Comparison of ENCODE assay signal across 16 cellular contexts in the genomic region with DNA sequence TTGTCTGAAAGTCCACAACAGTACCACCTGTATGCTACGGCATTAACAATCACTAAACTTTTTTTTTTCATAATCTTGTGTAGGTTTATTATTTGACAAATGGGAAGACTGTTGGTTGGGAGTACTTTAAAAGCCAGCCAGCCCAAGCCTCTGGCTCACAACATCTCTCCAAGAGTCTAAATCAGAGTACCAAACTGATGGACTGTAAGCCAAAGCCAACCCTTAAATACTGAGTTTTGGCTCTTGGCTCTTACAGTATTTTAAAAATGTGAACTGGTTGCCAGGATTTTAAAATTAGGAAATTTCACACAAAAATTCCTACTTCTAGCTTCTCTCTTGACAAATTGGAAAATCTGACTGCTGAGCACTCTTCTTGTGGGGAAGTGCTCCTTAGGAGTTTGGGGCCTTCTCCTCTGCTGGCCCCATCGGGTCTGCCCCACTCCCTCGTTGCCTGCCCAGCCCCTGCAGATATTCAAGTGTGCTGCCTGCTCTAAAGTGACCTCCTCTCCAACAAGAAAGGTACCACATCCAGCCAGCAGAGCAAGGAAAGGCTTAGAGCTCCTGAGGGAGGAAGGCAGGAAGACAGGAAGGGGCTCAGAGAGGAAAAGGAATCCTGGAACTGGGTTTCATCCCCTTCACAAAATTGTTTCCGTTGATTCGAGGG. TPM values are rescaled to one million over a fixed set of nuclear protein-coding genes. Genes with fewer than 3 reads are reported as not detected.
DNase-seq lines count a peak whose midpoint lies in the region; ATAC-seq and TF ChIP-seq lines count a peak whose summit lies in the region.
"Had no signal": no experiment of that assay in that cellular context is flagged by ENCODE, and none has a peak within 500 bp of the region (broad histone marks: within the 10 kb centered on the region; RNA-seq: fewer than 3 reads in every experiment).

No MANE protein-coding gene starts in this region.

- H3K27ac ChIP-seq in GM23338 (ENCODE audit: low read depth) (no peak overlapping the region), KMS-11 (peak overlapping the region; percentile 34), foreskin keratinocyte (no peak overlapping the region)
- H3K27ac ChIP-seq: HL-60 had no signal

- H3F3A ChIP-seq in GM23338 (replicated peaks; ENCODE audit: low read depth) = no peaks in the 10 kb centered on the region

- ATAC-seq in GM23338 (peak; percentile 88), sciatic nerve (peak; percentile 38), foreskin keratinocyte (no peak)
- no peak for ATAC-seq in stimulated activated naive CD8-positive, alpha-beta T cell treated with anti-CD3 and anti-CD28 coated beads, Interleukin-15, Interleukin-2, amounts not matched to agents 100 U/mL and 50 U/mL, for 24 hours

- no peaks in the 10 kb centered on the region for H3K4me1 ChIP-seq in GM23338 (ENCODE audit: insufficient read depth)
- H3K4me1 ChIP-seq in KMS-11 (ENCODE audit: low read depth, poor library complexity, severe bottlenecking) = peaks cover 49% of the 10 kb centered on the region
- no peaks in the 10 kb centered on the region for H3K4me1 ChIP-seq in foreskin keratinocyte

- no peak overlapping the region for H3K27ac Mint-ChIP-seq in GM23338
- H3K27ac Mint-ChIP-seq: CD4-positive, alpha-beta memory T cell had no signal

- DNase-seq in GM23338 (ENCODE audit: low spot score) (peak; percentile 55), fibroblast of the aortic adventitia (ENCODE audit: low read depth) (peak; percentile 47), sciatic nerve (ENCODE audit: low spot score) (no peak), erythroblast (lab: John Stamatoyannopoulos, UW) (no peak), foreskin keratinocyte (no peak)
- no peak for DNase-seq in stimulated activated naive CD8-positive, alpha-beta T cell treated with anti-CD3 and anti-CD28 coated beads, Interleukin-15, Interleukin-2, amounts not matched to agents 100 U/mL and 50 U/mL, for 24 hours
- DNase-seq: BE2C; CD4-positive, alpha-beta memory T cell; DMS79 treated with DMSO at 0.1 percent for 48 hours; KG1; NCI-H1092 treated with DMSO at 0.1 percent for 48 hours; NCI-H1694; NCI-H2107; SIG-M5 had no signal

- H3K9me2 ChIP-seq in GM23338 (ENCODE audit: insufficient read depth) = no peaks in the 10 kb centered on the region

- H3K79me2 ChIP-seq in GM23338 (replicated peaks; ENCODE audit: insufficient read depth) = no peaks in the 10 kb centered on the region
- no peaks in the 10 kb centered on the region for H3K79me2 ChIP-seq in KMS-11 (ENCODE audit: insufficient read depth, low read depth)

- no peak overlapping the region for H3K9ac ChIP-seq in KMS-11

- no peaks in the 10 kb centered on the region for H3K36me3 Mint-ChIP-seq in GM23338 (ENCODE audit: low read depth)

- intact Hi-C loops in sciatic nerve (cut with DNase I) = no loop called here

- TF ChIP-seq CTCF in GM23338 (conservative IDR thresholded peaks at IDR 0.05; ENCODE audit: low read depth in 2 of 2) (no peak), KMS-11 (conservative IDR thresholded peaks at IDR 0.05; ENCODE audit: low read depth, low read length) (no peak), fibroblast of the aortic adventitia (IDR thresholded peaks at IDR 0.05; ENCODE audit: insufficient read depth, low read length) (no peak), foreskin keratinocyte (conservative IDR thresholded peaks at IDR 0.05) (no peak)

- no peaks in the 10 kb centered on the region for H3K27me3 Mint-ChIP-seq in GM23338 (ENCODE audit: insufficient read depth, low read depth, poor library complexity)
- H3K27me3 Mint-ChIP-seq: CD4-positive, alpha-beta memory T cell had no signal

- H3K4me3 ChIP-seq in GM23338 = no peak overlapping the region
- no peak overlapping the region for H3K4me3 ChIP-seq in KMS-11 (IDR thresholded peaks at IDR 0.05; ENCODE audit: insufficient read depth, low read depth, low read length)
- no peak overlapping the region for H3K4me3 ChIP-seq in fibroblast of the aortic adventitia (ENCODE audit: low read depth, low read length)

- no peak for TF ChIP-seq POLR2A in erythroblast (IDR thresholded peaks at IDR 0.05; ENCODE audit: low read length)

- H2AFZ ChIP-seq in GM23338 (no peak overlapping the region; the same call in 1 of the 2 replicates), KMS-11 (ENCODE audit: low read depth) (no peak overlapping the region)

- H3K36me3 ChIP-seq in GM23338 (ENCODE audit: insufficient read depth) (no peaks in the 10 kb centered on the region), KMS-11 (ENCODE audit: insufficient read depth) (peaks cover 4% of the 10 kb centered on the region; the same call in 1 of the 2 replicates)
- H3K36me3 ChIP-seq: BE2C had no signal

- H3K4me3 Mint-ChIP-seq in GM23338 = no peak overlapping the region
- H3K4me3 Mint-ChIP-seq: CD4-positive, alpha-beta memory T cell had no signal

- H3K27me3 ChIP-seq in GM23338 (ENCODE audit: insufficient read depth) (no peaks in the 10 kb centered on the region), KMS-11 (ENCODE audit: insufficient read depth, low read depth) (no peaks in the 10 kb centered on the region), foreskin keratinocyte (no peaks in the 10 kb centered on the region)
- H3K27me3 ChIP-seq: BE2C had no signal

- H4K20me1 ChIP-seq in GM23338 (replicated peaks; ENCODE audit: insufficient read depth) (no peaks in the 10 kb centered on the region), KMS-11 (ENCODE audit: insufficient read depth) (no peaks in the 10 kb centered on the region)

- H3K4me2 ChIP-seq in GM23338 = no peak overlapping the region
- H3K4me2 ChIP-seq in KMS-11 = peak overlapping the region; percentile 96

- no peaks in the 10 kb centered on the region for H3K9me3 Mint-ChIP-seq in GM23338

- peaks cover 7% of the 10 kb centered on the region for H3K4me1 Mint-ChIP-seq in GM23338
- H3K4me1 Mint-ChIP-seq: CD4-positive, alpha-beta memory T cell had no signal

TF ChIP-seq in GM23338, 12 proteins besides CTCF, POLR2A, EP300 and RAD21 (continues in another document):
- TF ChIP-seq EZH2 (IDR thresholded peaks at IDR 0.05; ENCODE audit: low read depth, unreplicated experiment) (no peak), ETS1 (IDR thresholded peaks at IDR 0.05) (no peak), CREB1 (CRISPR knock-in tag; IDR thresholded peaks at IDR 0.05; ENCODE audit: low read depth) (no peak), ZNF331 (CRISPR knock-in tag; IDR thresholded peaks at IDR 0.05; ENCODE audit: low read depth) (no peak)

RNA-seq across cellular contexts. Expression of gene TMOD1, which starts 21.8 kb away (rescaled TPM):
- total RNA-seq in GM23338 (2014; rRNA removed; shearing (Covaris generic)) = 0.43 and 0.69 TPM in 2 replicates
- 4.1 and 4.5 TPM in 2 replicates for polyA plus RNA-seq in GM23338 (2016; fragmentation: Nextera tagmentation; extraction: Ambion mirVana)
- total RNA-seq in fibroblast of the aortic adventitia (ENCODE audit: low replicate concordance) = 0.16 and 0.18 TPM in 2 replicates
- total RNA-seq in sciatic nerve = 25.3 TPM
- not detected in 2 replicates for total RNA-seq in foreskin keratinocyte
- not detected in 2 replicates for polyA plus RNA-seq in foreskin keratinocyte

Comparison
In these comparisons a context has a peak if more than half of its experiments do, and no peak if none do; other contexts are left out.
1. ATAC-seq: peak in GM23338 (single experiment) and sciatic nerve (single experiment); none in stimulated activated naive CD8-positive, alpha-beta T cell treated with anti-CD3 and anti-CD28 coated beads, Interleukin-15, Interleukin-2, amounts not matched to agents 100 U/mL and 50 U/mL, for 24 hours (single experiment) and foreskin keratinocyte (single experiment).
2. DNase-seq: peak in GM23338 (single experiment) and fibroblast of the aortic adventitia (single experiment); none in sciatic nerve (single experiment), stimulated activated naive CD8-positive, alpha-beta T cell treated with anti-CD3 and anti-CD28 coated beads, Interleukin-15, Interleukin-2, amounts not matched to agents 100 U/mL and 50 U/mL, for 24 hours (single experiment), erythroblast (0 of 2) and foreskin keratinocyte (0 of 2).
3. RNA of gene TMOD1, which starts 21.8 kb away (total RNA-seq): 25.3 TPM in sciatic nerve (single experiment); 0.43 to 0.69 TPM in GM23338, 0.16 to 0.18 TPM in fibroblast of the aortic adventitia and not detected in foreskin keratinocyte; every median in the first group is over 10 times any median in the second.